ENCODE assay signal across 32 cellular contexts in genomic region chr4:25487155-25487554, GRCh38.
"Had no signal": no experiment of that assay in that cellular context is flagged by ENCODE, and none has a peak within 500 bp of the region (broad histone marks: within the 10 kb centered on the region; RNA-seq: fewer than 3 reads in every experiment).

No MANE protein-coding gene starts in this region.

- FAIRE-seq: bronchial epithelial cell, TTC549 had no signal

- DNase-seq: activated CD4-positive, alpha-beta memory T cell treated with anti-CD3 and anti-CD28 coated beads, Interleukin-2, amount 10 ng/mL, durations not matched to agents 7 days and 5 days; activated CD4-positive, alpha-beta T cell treated with anti-CD3 and anti-CD28 coated beads for 1 hour; activated CD4-positive, alpha-beta T cell treated with anti-CD3 and anti-CD28 coated beads for 36 hours; activated CD4-positive, alpha-beta T cell treated with anti-CD3 and anti-CD28 coated beads for 48 hours; activated CD4-positive, alpha-beta T cell treated with anti-CD3 and anti-CD28 coated beads, Interleukin-2, amount 10 ng/mL, durations not matched to agents 7 days and 5 days; activated CD4-positive, alpha-beta T cell treated with anti-CD3 and anti-CD28 coated beads, Interleukin-2, amount 50 U/mL, for 48 hours; activated CD4-positive, CD25-positive, alpha-beta regulatory T cell; activated CD8-positive, alpha-beta memory T cell treated with anti-CD3 and anti-CD28 coated beads for 24 hours; activated CD8-positive, alpha-beta memory T cell treated with anti-CD3 and anti-CD28 coated beads, Interleukin-2, amount 10 ng/mL, durations not matched to agents 7 days and 5 days; activated CD8-positive, alpha-beta memory T cell treated with anti-CD3 and anti-CD28 coated beads, Interleukin-2, amount 50 U/mL, for 48 hours; activated CD8-positive, alpha-beta T cell treated with anti-CD3 and anti-CD28 coated beads, Interleukin-2, amount 10 ng/mL, durations not matched to agents 7 days and 5 days; activated effector memory CD4-positive, alpha-beta T cell treated with Interleukin-2 at 50 U/mL for 16 hours; activated gamma-delta T cell; activated naive CD4-positive, alpha-beta T cell treated with anti-CD3 and anti-CD28 coated beads, Interleukin-2, amount 10 ng/mL, durations not matched to agents 7 days and 5 days; activated naive CD4-positive, alpha-beta T cell treated with Interleukin-2 at 50 U/mL for 16 hours; activated naive CD8-positive, alpha-beta T cell treated with anti-CD3 and anti-CD28 coated beads, Interleukin-2, amount 10 ng/mL, durations not matched to agents 7 days and 5 days; activated naive CD8-positive, alpha-beta T cell treated with anti-CD3 and anti-CD28 coated beads, Interleukin-2, amount 50 U/mL, for 24 hours; activated T-cell treated with anti-CD3 and anti-CD28 coated beads, Interleukin-2, amount 50 U/mL, for 24 hours; activated T-cell treated with anti-CD3 and anti-CD28 coated beads, Interleukin-2, amount 50 U/mL, for 48 hours; amygdala; anterior cingulate cortex; caudate nucleus; cerebellar nuclear complex; T-helper 2 cell; T-helper 9 cell; WERI-Rb-1 had no signal

- H3K4me1 ChIP-seq: ascending aorta had no signal

- H3K27ac ChIP-seq: ascending aorta, cardiac muscle cell, WERI-Rb-1 had no signal

- H3K36me3 ChIP-seq: ascending aorta, cardiac muscle cell, WERI-Rb-1 had no signal

- H3K4me3 ChIP-seq: ascending aorta, cardiac muscle cell had no signal

- ATAC-seq: activated CD4-positive, alpha-beta T cell treated with anti-CD3 and anti-CD28 coated beads for 36 hours; activated CD4-positive, CD25-positive, alpha-beta regulatory T cell treated with anti-CD3 and anti-CD28 coated beads, Interleukin-2, amount 50 U/mL, for 24 hours; activated CD8-positive, alpha-beta memory T cell treated with anti-CD3 and anti-CD28 coated beads, Interleukin-2, amount 10 ng/mL, durations not matched to agents 7 days and 5 days; activated CD8-positive, alpha-beta T cell treated with anti-CD3 and anti-CD28 coated beads, Interleukin-2, amount 10 ng/mL, durations not matched to agents 7 days and 5 days; activated naive CD8-positive, alpha-beta T cell treated with anti-CD3 and anti-CD28 coated beads, Interleukin-2, amount 50 U/mL, for 24 hours; WTC11 had no signal

- H3K27me3 ChIP-seq: ascending aorta, cardiac muscle cell had no signal
